In genomic region chr14:89259951-89260350, GRCh38 we compare ENCODE assay signal across 2 cellular contexts.
TF ChIP-seq lines count a peak whose summit lies in the region.

No MANE protein-coding gene starts in this region.

TF ChIP-seq in HepG2, 621 proteins besides CTCF, POLR2A, EP300 and RAD21:
- TF ChIP-seq ZNF687 (CRISPR knock-in tag; IDR thresholded peaks at IDR 0.05) (no peak), ZBTB3 (CRISPR knock-in tag; IDR thresholded peaks at IDR 0.05; ENCODE audit: borderline replicate concordance, low read depth) (no peak), RBM39 (IDR thresholded peaks at IDR 0.05; ENCODE audit: low read depth, low read length, poor library complexity, severe bottlenecking) (no peak), ZNF720 (CRISPR knock-in tag; IDR thresholded peaks at IDR 0.05) (no peak)

TF ChIP-seq in WTC11, 78 proteins besides CTCF, POLR2A, EP300 and RAD21 (continued from another document):
- TF ChIP-seq ZNF281 (CRISPR knock-in tag; IDR thresholded peaks at IDR 0.05) (no peak), ATF1 (CRISPR knock-in tag; IDR thresholded peaks at IDR 0.05) (no peak), TEAD1 (CRISPR knock-in tag; IDR thresholded peaks at IDR 0.05) (no peak), FOXP1 (CRISPR knock-in tag; IDR thresholded peaks at IDR 0.05; ENCODE audit: borderline replicate concordance) (no peak), CBFB (CRISPR knock-in tag; IDR thresholded peaks at IDR 0.05; ENCODE audit: low read depth) (no peak), ZNF396 (CRISPR knock-in tag; IDR thresholded peaks at IDR 0.05; ENCODE audit: borderline replicate concordance) (no peak), USF1 (CRISPR knock-in tag; IDR thresholded peaks at IDR 0.05) (no peak), MYBL2 (CRISPR knock-in tag; IDR thresholded peaks at IDR 0.05) (no peak)
